ENCODE assay signal across 12 cellular contexts in the genomic region with DNA sequence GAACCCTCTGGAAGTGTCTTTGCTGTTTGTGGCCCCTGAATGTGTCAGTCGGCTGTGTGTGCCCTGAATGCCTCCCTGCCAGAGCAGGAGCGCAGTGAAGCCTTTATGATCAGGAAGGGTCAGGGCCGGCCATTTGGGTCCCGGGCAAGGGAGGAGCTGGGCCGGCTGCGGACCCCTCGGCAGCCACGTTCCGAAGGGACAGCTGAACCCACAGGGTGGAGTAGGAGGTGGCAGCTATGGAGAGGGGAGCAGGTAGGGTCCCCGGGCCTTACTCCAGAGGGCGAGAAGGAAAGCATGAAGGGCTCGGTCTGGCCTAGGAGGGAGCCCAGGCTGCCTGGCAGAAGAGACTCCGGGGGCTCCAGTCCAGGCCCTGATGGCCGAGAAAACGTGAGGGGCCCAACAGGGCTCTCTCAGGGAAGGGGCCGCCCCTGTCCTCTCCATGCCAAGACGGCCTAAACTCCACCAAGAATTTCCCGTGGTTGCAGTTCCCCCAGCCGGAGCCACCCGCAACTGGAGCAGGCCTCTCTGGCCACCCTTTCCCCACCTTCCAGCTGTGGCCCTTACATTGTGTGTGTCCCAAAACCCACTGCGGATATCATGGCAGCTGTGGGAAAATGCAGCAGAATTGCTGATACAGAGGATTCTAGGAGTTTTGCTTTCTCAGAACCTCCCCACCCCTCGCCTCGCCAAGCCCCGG.
A peak's percentile ranks its signal among the peaks of the same experiment; 100 is the strongest.
DNase-seq lines count a peak whose midpoint lies in the region; ATAC-seq and TF ChIP-seq lines count a peak whose summit lies in the region.
"Had no signal": no experiment of that assay in that cellular context is flagged by ENCODE, and none has a peak within 500 bp of the region (broad histone marks: within the 10 kb centered on the region; RNA-seq: fewer than 3 reads in every experiment).

No MANE protein-coding gene starts in this region.

- CTCF ChIA-PET in activated CD8-positive, alpha-beta memory T cell treated with anti-CD3 and anti-CD28 coated beads, Interleukin-2, amount 10 ng/mL, durations not matched to agents 7 days and 5 days (lab: Charles Lee) = interaction anchor here (0.8 to 2.0 kb wide), 10 partner anchors 8 to 772 kb away, joined by 3 to 12 read pairs (median 5); partner anchors contain the start of gene RAP2C
- CTCF ChIA-PET in activated CD8-positive, alpha-beta T cell treated with anti-CD3 and anti-CD28 coated beads, Interleukin-2, amount 10 ng/mL, durations not matched to agents 7 days and 5 days (lab: Charles Lee) = interaction anchor here (1.0 to 2.1 kb wide), 16 partner anchors 9 to 773 kb away, joined by 3 to 26 read pairs (median 6); partner anchors contain the start of gene RAP2C

- H3K9me3 Mint-ChIP-seq in activated CD8-positive, alpha-beta memory T cell treated with anti-CD3 and anti-CD28 coated beads, Interleukin-2, amount 10 ng/mL, durations not matched to agents 7 days and 5 days (ENCODE audit: low read depth) = no peaks in the 10 kb centered on the region
- H3K9me3 Mint-ChIP-seq in activated CD8-positive, alpha-beta T cell treated with anti-CD3 and anti-CD28 coated beads, Interleukin-2, amount 10 ng/mL, durations not matched to agents 7 days and 5 days (ENCODE audit: insufficient read depth) = no peaks in the 10 kb centered on the region
- H3K9me3 Mint-ChIP-seq in type B pancreatic cell = no peaks in the 10 kb centered on the region
- H3K9me3 Mint-ChIP-seq: activated T-helper 1 cell treated with anti-CD3 and anti-CD28 coated beads, Interleukin-12 subunit alpha, Interleukin-12 subunit beta, Interleukin-2, Interleukin-4 antibody, amounts not matched to agents 30 ng/mL and 10 ng/mL and 1 ng/mL, durations not matched to agents 14 hours and 24 hours and 36 hours; CD4-positive, alpha-beta memory T cell had no signal

- H3K36me3 Mint-ChIP-seq in activated CD8-positive, alpha-beta memory T cell treated with anti-CD3 and anti-CD28 coated beads, Interleukin-2, amount 10 ng/mL, durations not matched to agents 7 days and 5 days = no peaks in the 10 kb centered on the region
- no peaks in the 10 kb centered on the region for H3K36me3 Mint-ChIP-seq in activated CD8-positive, alpha-beta T cell treated with anti-CD3 and anti-CD28 coated beads, Interleukin-2, amount 10 ng/mL, durations not matched to agents 7 days and 5 days (ENCODE audit: low read depth)
- H3K36me3 Mint-ChIP-seq in type B pancreatic cell = no peaks in the 10 kb centered on the region
- H3K36me3 Mint-ChIP-seq: CD4-positive, alpha-beta memory T cell had no signal

- H3K27ac Mint-ChIP-seq in activated CD8-positive, alpha-beta memory T cell treated with anti-CD3 and anti-CD28 coated beads, Interleukin-2, amount 10 ng/mL, durations not matched to agents 7 days and 5 days = no peak overlapping the region
- peak overlapping the region; percentile 49 for H3K27ac Mint-ChIP-seq in activated CD8-positive, alpha-beta T cell treated with anti-CD3 and anti-CD28 coated beads, Interleukin-2, amount 10 ng/mL, durations not matched to agents 7 days and 5 days
- H3K27ac Mint-ChIP-seq in type B pancreatic cell = peak overlapping the region; percentile 61
- H3K27ac Mint-ChIP-seq: activated T-helper 1 cell treated with anti-CD3 and anti-CD28 coated beads, Interleukin-12 subunit alpha, Interleukin-12 subunit beta, Interleukin-2, Interleukin-4 antibody, amounts not matched to agents 30 ng/mL and 10 ng/mL and 1 ng/mL, durations not matched to agents 14 hours and 24 hours and 36 hours had no signal

- DNase-seq in activated CD8-positive, alpha-beta memory T cell treated with anti-CD3 and anti-CD28 coated beads for 24 hours = peak; percentile 68
- no peak for DNase-seq in activated CD8-positive, alpha-beta memory T cell treated with anti-CD3 and anti-CD28 coated beads, Interleukin-2, amount 10 ng/mL, durations not matched to agents 7 days and 5 days
- no peak for DNase-seq in activated CD8-positive, alpha-beta T cell treated with anti-CD3 and anti-CD28 coated beads, Interleukin-2, amount 10 ng/mL, durations not matched to agents 7 days and 5 days
- DNase-seq in type B pancreatic cell (ENCODE audit: extremely low spot score, unreplicated experiment) (no peak), GM10266 (ENCODE audit: extremely low spot score) (no peak)
- DNase-seq in stimulated activated CD4-positive, alpha-beta T cell treated with anti-CD3 and anti-CD28 coated beads, Interleukin-15, amount 100 ng/mL, for 24 hours = no peak
- DNase-seq: amniotic stem cell, NCI-H2029 treated with DMSO at 0.1 percent for 48 hours had no signal

- ATAC-seq in activated CD8-positive, alpha-beta memory T cell treated with anti-CD3 and anti-CD28 coated beads, Interleukin-2, amount 10 ng/mL, durations not matched to agents 7 days and 5 days = no peak
- peak; percentile 26 for ATAC-seq in HG03097 (IDR thresholded peaks at IDR 0.05; ENCODE audit: low FRiP score, unreplicated experiment)
- ATAC-seq in activated CD8-positive, alpha-beta T cell treated with anti-CD3 and anti-CD28 coated beads, Interleukin-2, amount 10 ng/mL, durations not matched to agents 7 days and 5 days = no peak
- no peak for ATAC-seq in GM21576 (IDR thresholded peaks at IDR 0.05; ENCODE audit: unreplicated experiment)

- no peak overlapping the region for H3K4me3 Mint-ChIP-seq in activated CD8-positive, alpha-beta memory T cell treated with anti-CD3 and anti-CD28 coated beads, Interleukin-2, amount 10 ng/mL, durations not matched to agents 7 days and 5 days
- no peak overlapping the region for H3K4me3 Mint-ChIP-seq in activated CD8-positive, alpha-beta T cell treated with anti-CD3 and anti-CD28 coated beads, Interleukin-2, amount 10 ng/mL, durations not matched to agents 7 days and 5 days
- H3K4me3 Mint-ChIP-seq in type B pancreatic cell = no peak overlapping the region
- H3K4me3 Mint-ChIP-seq: activated T-helper 1 cell treated with anti-CD3 and anti-CD28 coated beads, Interleukin-12 subunit alpha, Interleukin-12 subunit beta, Interleukin-2, Interleukin-4 antibody, amounts not matched to agents 30 ng/mL and 10 ng/mL and 1 ng/mL, durations not matched to agents 14 hours and 24 hours and 36 hours had no signal

- no peaks in the 10 kb centered on the region for H3K27me3 Mint-ChIP-seq in activated CD8-positive, alpha-beta memory T cell treated with anti-CD3 and anti-CD28 coated beads, Interleukin-2, amount 10 ng/mL, durations not matched to agents 7 days and 5 days
- no peaks in the 10 kb centered on the region for H3K27me3 Mint-ChIP-seq in activated CD8-positive, alpha-beta T cell treated with anti-CD3 and anti-CD28 coated beads, Interleukin-2, amount 10 ng/mL, durations not matched to agents 7 days and 5 days (ENCODE audit: low read depth)
- H3K27me3 Mint-ChIP-seq in type B pancreatic cell = no peaks in the 10 kb centered on the region
- H3K27me3 Mint-ChIP-seq: CD4-positive, alpha-beta memory T cell had no signal

- TF ChIP-seq CTCF in type B pancreatic cell (conservative IDR thresholded peaks at IDR 0.05) (no peak), GM10266 (IDR thresholded peaks at IDR 0.05; ENCODE audit: control insufficient read depth, insufficient read depth, low read depth, missing control alignments) (no peak)

- POLR2A ChIA-PET in activated CD8-positive, alpha-beta T cell treated with anti-CD3 and anti-CD28 coated beads, Interleukin-2, amount 10 ng/mL, durations not matched to agents 7 days and 5 days (lab: Charles Lee) = no interaction called here

- H3K4me1 Mint-ChIP-seq in activated CD8-positive, alpha-beta memory T cell treated with anti-CD3 and anti-CD28 coated beads, Interleukin-2, amount 10 ng/mL, durations not matched to agents 7 days and 5 days = peaks cover 7% of the 10 kb centered on the region
- H3K4me1 Mint-ChIP-seq in activated CD8-positive, alpha-beta T cell treated with anti-CD3 and anti-CD28 coated beads, Interleukin-2, amount 10 ng/mL, durations not matched to agents 7 days and 5 days (ENCODE audit: low read depth) = no peaks in the 10 kb centered on the region
- peaks cover 5% of the 10 kb centered on the region for H3K4me1 Mint-ChIP-seq in type B pancreatic cell (ENCODE audit: unreplicated experiment)
